In genomic region chr3:3639078-3639477, GRCh38 we compare ENCODE assay signal across 29 cellular contexts.
"Had no signal": no experiment of that assay in that cellular context is flagged by ENCODE, and none has a peak within 500 bp of the region (broad histone marks: within the 10 kb centered on the region; RNA-seq: fewer than 3 reads in every experiment).

No MANE protein-coding gene starts in this region.

- H3K4me3 ChIP-seq: adrenal gland, body of pancreas, colonic mucosa, esophagus muscularis mucosa had no signal

- H3K9me3 ChIP-seq: adrenal gland, body of pancreas, colonic mucosa, esophagus muscularis mucosa had no signal

- ATAC-seq: activated CD4-positive, alpha-beta T cell treated with anti-CD3 and anti-CD28 coated beads for 36 hours; activated CD8-positive, alpha-beta memory T cell treated with anti-CD3 and anti-CD28 coated beads, Interleukin-2, amount 10 ng/mL, durations not matched to agents 7 days and 5 days; activated CD8-positive, alpha-beta T cell treated with anti-CD3 and anti-CD28 coated beads, Interleukin-2, amount 10 ng/mL, durations not matched to agents 7 days and 5 days; activated naive CD8-positive, alpha-beta T cell treated with anti-CD3 and anti-CD28 coated beads, Interleukin-2, amount 50 U/mL, for 24 hours; body of pancreas; T-helper 17 cell had no signal

- H3K4me1 ChIP-seq: adrenal gland, body of pancreas, colonic mucosa, esophagus muscularis mucosa had no signal

- H3K27ac ChIP-seq: adrenal gland, body of pancreas, colonic mucosa, esophagus muscularis mucosa had no signal

- H3K36me3 ChIP-seq: adrenal gland, colonic mucosa, esophagus muscularis mucosa had no signal

- H3K27me3 ChIP-seq: adrenal gland, body of pancreas, colonic mucosa, esophagus muscularis mucosa had no signal

- DNase-seq: activated CD4-positive, alpha-beta memory T cell treated with anti-CD3 and anti-CD28 coated beads for 36 hours; activated CD4-positive, alpha-beta T cell treated with anti-CD3 and anti-CD28 coated beads for 36 hours; activated CD4-positive, alpha-beta T cell treated with anti-CD3 and anti-CD28 coated beads, Interleukin-2, amount 10 ng/mL, durations not matched to agents 24 days and 14 days; activated CD4-positive, CD25-positive, alpha-beta regulatory T cell; activated CD4-positive, CD25-positive, alpha-beta regulatory T cell treated with anti-CD3 and anti-CD28 coated beads, Interleukin-2, amount 50 U/mL, for 72 hours; activated CD8-positive, alpha-beta memory T cell treated with anti-CD3 and anti-CD28 coated beads, Interleukin-2, amount 10 ng/mL, durations not matched to agents 7 days and 5 days; activated CD8-positive, alpha-beta memory T cell treated with anti-CD3 and anti-CD28 coated beads, Interleukin-2, amount 50 U/mL, for 4 hours; activated CD8-positive, alpha-beta T cell treated with anti-CD3 and anti-CD28 coated beads, Interleukin-2, amount 10 ng/mL, durations not matched to agents 7 days and 5 days; activated effector memory CD4-positive, alpha-beta T cell treated with anti-CD3 and anti-CD28 coated beads, Interleukin-2, amount 50 U/mL, for 16 hours; activated naive CD4-positive, alpha-beta T cell treated with anti-CD3 and anti-CD28 coated beads for 36 hours; activated naive CD8-positive, alpha-beta T cell treated with anti-CD3 and anti-CD28 coated beads for 36 hours; activated naive CD8-positive, alpha-beta T cell treated with anti-CD3 and anti-CD28 coated beads, Interleukin-2, amount 50 U/mL, for 24 hours; activated T-cell treated with anti-CD3 and anti-CD28 coated beads, Interleukin-2, amount 50 U/mL, for 1 hour; activated T-cell treated with anti-CD3 and anti-CD28 coated beads, Interleukin-2, amount 50 U/mL, for 48 hours; adrenal gland; amygdala; aorta; body of pancreas; caudate nucleus; colonic mucosa; effector CD8-positive, alpha-beta T cell; endodermal cell; erythroblast; foreskin melanocyte; head of caudate nucleus; T-helper 1 cell; T-helper 17 cell; T1000 had no signal
